17 cellular contexts compared by ENCODE assay signal in genomic region chr10:96299383-96299782, GRCh38. TPM values are rescaled to one million over a fixed set of nuclear protein-coding genes. Genes with fewer than 3 reads are reported as not detected.
DNase-seq lines count a peak whose midpoint lies in the region; ATAC-seq and TF ChIP-seq lines count a peak whose summit lies in the region.
"Had no signal": no experiment of that assay in that cellular context is flagged by ENCODE, and none has a peak within 500 bp of the region (broad histone marks: within the 10 kb centered on the region; RNA-seq: fewer than 3 reads in every experiment).

No MANE protein-coding gene starts in this region.

- no peak overlapping the region for H3K4me3 ChIP-seq in naive thymus-derived CD4-positive, alpha-beta T cell (ENCODE audit: low read length)
- no peak overlapping the region for H3K4me3 ChIP-seq in upper lobe of left lung
- H3K4me3 ChIP-seq: tibial artery had no signal

- peaks cover 84% of the 10 kb centered on the region for H3K4me1 Mint-ChIP-seq in activated naive CD4-positive, alpha-beta T cell treated with anti-CD3 and anti-CD28 coated beads, Interleukin-2, amount 50 U/mL, for 24 hours
- H3K4me1 Mint-ChIP-seq in naive thymus-derived CD4-positive, alpha-beta T cell, result peaks cover 16 to 99% (median 88%) of the 10 kb centered on the region in 7 donors

- TF ChIP-seq CTCF in upper lobe of left lung (IDR thresholded peaks at IDR 0.05), result no peak

- no peaks in the 10 kb centered on the region for H3K36me3 ChIP-seq in naive thymus-derived CD4-positive, alpha-beta T cell (ENCODE audit: control insufficient read depth in 2 of 3, insufficient read depth in 3 of 3, low read length in 3 of 3)
- no peaks in the 10 kb centered on the region for H3K36me3 ChIP-seq in upper lobe of left lung
- H3K36me3 ChIP-seq: tibial artery had no signal

- CTCF ChIA-PET in naive thymus-derived CD4-positive, alpha-beta T cell (lab: Charles Lee), result interaction anchor here (1.1 to 2.1 kb wide), 4 partner anchors 9 to 606 kb away, joined by 3 to 9 read pairs (median 6); partner anchors contain the start of gene TCTN3

- POLR2A ChIA-PET in naive thymus-derived CD4-positive, alpha-beta T cell (lab: Charles Lee), result interaction anchor here (0.6 to 1.4 kb wide), 6 partner anchors 15 to 460 kb away, joined by 3 to 6 read pairs (median 3); partner anchors contain the start of gene ZNF518A

- intact Hi-C loops in naive thymus-derived CD4-positive, alpha-beta T cell (cut with micrococcal nuclease), result loop anchor here (2.0 to 10.0 kb wide), 3 partner anchors 33 to 605 kb away; partner anchors contain the start of genes CCNJ (in 1 of the 2) and TCTN3 (in 1 of the 2)

- no peaks in the 10 kb centered on the region for H3K9me3 ChIP-seq in naive thymus-derived CD4-positive, alpha-beta T cell (ENCODE audit: control insufficient read depth in 2 of 3, low read length in 3 of 3)
- no peaks in the 10 kb centered on the region for H3K9me3 ChIP-seq in upper lobe of left lung
- H3K9me3 ChIP-seq: tibial artery had no signal

- 14 to 31% methylated on average over 5 of the region's 5 CpGs for WGBS in upper lobe of left lung, 2 donors

- H3K27me3 ChIP-seq in naive thymus-derived CD4-positive, alpha-beta T cell (ENCODE audit: control insufficient read depth in 2 of 2, insufficient read depth in 2 of 2, low read length in 2 of 2), result no peaks in the 10 kb centered on the region
- no peaks in the 10 kb centered on the region for H3K27me3 ChIP-seq in upper lobe of left lung

- peak overlapping the region; percentile 60 for H3K27ac ChIP-seq in naive thymus-derived CD4-positive, alpha-beta T cell (ENCODE audit: low read depth, low read length)
- no peak overlapping the region for H3K27ac ChIP-seq in upper lobe of left lung
- H3K27ac ChIP-seq: tibial artery had no signal

- H3K9me3 Mint-ChIP-seq in activated naive CD4-positive, alpha-beta T cell treated with anti-CD3 and anti-CD28 coated beads, Interleukin-2, amount 50 U/mL, for 24 hours, result no peaks in the 10 kb centered on the region
- H3K9me3 Mint-ChIP-seq in naive thymus-derived CD4-positive, alpha-beta T cell, result peaks cover 0 to 14% (median 0%) of the 10 kb centered on the region in 11 donors
- H3K9me3 Mint-ChIP-seq: activated T-helper 1 cell treated with anti-CD3 and anti-CD28 coated beads, Interleukin-12 subunit alpha, Interleukin-12 subunit beta, Interleukin-2, Interleukin-4 antibody, amounts not matched to agents 30 ng/mL and 10 ng/mL and 1 ng/mL, durations not matched to agents 14 hours and 24 hours and 36 hours; WTC11 had no signal

- peak overlapping the region; percentile 91 for H3K27ac Mint-ChIP-seq in activated naive CD4-positive, alpha-beta T cell treated with anti-CD3 and anti-CD28 coated beads, Interleukin-2, amount 50 U/mL, for 24 hours
- peak overlapping the region in 8 of 9 donors; percentile 91 to 99 (median 96) for H3K27ac Mint-ChIP-seq in naive thymus-derived CD4-positive, alpha-beta T cell
- H3K27ac Mint-ChIP-seq: activated T-helper 1 cell treated with anti-CD3 and anti-CD28 coated beads, Interleukin-12 subunit alpha, Interleukin-12 subunit beta, Interleukin-2, Interleukin-4 antibody, amounts not matched to agents 30 ng/mL and 10 ng/mL and 1 ng/mL, durations not matched to agents 14 hours and 24 hours and 36 hours; WTC11 had no signal

- peak overlapping the region; percentile 73 for H3K4me3 Mint-ChIP-seq in activated naive CD4-positive, alpha-beta T cell treated with anti-CD3 and anti-CD28 coated beads, Interleukin-2, amount 50 U/mL, for 24 hours
- peak overlapping the region; percentile 46 to 83 (median 74) for H3K4me3 Mint-ChIP-seq in naive thymus-derived CD4-positive, alpha-beta T cell
- H3K4me3 Mint-ChIP-seq: activated T-helper 1 cell treated with anti-CD3 and anti-CD28 coated beads, Interleukin-12 subunit alpha, Interleukin-12 subunit beta, Interleukin-2, Interleukin-4 antibody, amounts not matched to agents 30 ng/mL and 10 ng/mL and 1 ng/mL, durations not matched to agents 14 hours and 24 hours and 36 hours; WTC11 had no signal

- no peaks in the 10 kb centered on the region for H3K27me3 Mint-ChIP-seq in activated naive CD4-positive, alpha-beta T cell treated with anti-CD3 and anti-CD28 coated beads, Interleukin-2, amount 50 U/mL, for 24 hours
- peaks cover 0 to 9% (median 3%) of the 10 kb centered on the region in 5 donors for H3K27me3 Mint-ChIP-seq in naive thymus-derived CD4-positive, alpha-beta T cell

- ATAC-seq in naive thymus-derived CD4-positive, alpha-beta T cell, result peak; percentile 87
- ATAC-seq in upper lobe of left lung (ENCODE audit: low FRiP score in 2 of 2), result no peak
- ATAC-seq: WTC11 had no signal

- no peak for TF ChIP-seq EP300 in upper lobe of left lung (IDR thresholded peaks at IDR 0.05)

- peaks cover 0 to 61% of the 10 kb centered on the region in 2 donors for H3K4me1 ChIP-seq in naive thymus-derived CD4-positive, alpha-beta T cell (ENCODE audit: control insufficient read depth in 2 of 2, insufficient read depth in 2 of 2, low read length in 2 of 2)
- H3K4me1 ChIP-seq in upper lobe of left lung, result no peaks in the 10 kb centered on the region
- H3K4me1 ChIP-seq: tibial artery had no signal

- no peak for TF ChIP-seq POLR2A in upper lobe of left lung (IDR thresholded peaks at IDR 0.05)

- DNase-seq in NCI-H1092 treated with DMSO at 0.1 percent for 48 hours (lab: John Stamatoyannopoulos, UW) (peak; percentile 14), NCI-H1092 (lab: John Stamatoyannopoulos, UW) (no peak), H4 (ENCODE audit: low spot score) (peak; percentile 23), cortex of kidney (lab: John Stamatoyannopoulos, UW) (no peak), NCI-H510A treated with DMSO at 0.1 percent for 48 hours (lab: John Stamatoyannopoulos, UW) (no peak), upper lobe of left lung (no peak)
- DNase-seq in naive thymus-derived CD4-positive, alpha-beta T cell, result peak in 7 of 9 donors; percentile 24 to 82 (median 74)
- DNase-seq: 8988T, IMR-90, NCI-H146, tibial artery had no signal

- H3K36me3 Mint-ChIP-seq in activated naive CD4-positive, alpha-beta T cell treated with anti-CD3 and anti-CD28 coated beads, Interleukin-2, amount 50 U/mL, for 24 hours, result no peaks in the 10 kb centered on the region
- peaks cover 0 to 11% (median 0%) of the 10 kb centered on the region in 5 donors for H3K36me3 Mint-ChIP-seq in naive thymus-derived CD4-positive, alpha-beta T cell
- H3K36me3 Mint-ChIP-seq: WTC11 had no signal

RNA-seq across cellular contexts. Expression of gene DNTT, which starts 4.9 kb away (rescaled TPM):
- not detected in 2 replicates for total RNA-seq in H4 (2014; rRNA removed; shearing (Covaris generic))
- total RNA-seq in naive thymus-derived CD4-positive, alpha-beta T cell, result under 1 TPM in 2 of 5 experiments, not detected in 3; 0.19 to 0.24 TPM
- polyA plus RNA-seq in naive thymus-derived CD4-positive, alpha-beta T cell, result 1 to 10 TPM; 3.7 to 5.0 TPM
- total RNA-seq in upper lobe of left lung, result not detected
- total RNA-seq: activated T-helper 1 cell treated with anti-CD3 and anti-CD28 coated beads, Interleukin-12 subunit alpha, Interleukin-12 subunit beta, Interleukin-2, Interleukin-4 antibody, amounts not matched to agents 30 ng/mL and 10 ng/mL and 1 ng/mL, durations not matched to agents 14 hours and 24 hours and 36 hours; bronchial epithelial cell; IMR-90; SK-MEL-5; skeletal muscle tissue; WTC11 had no signal
- polyA plus RNA-seq: IMR-90 had no signal

RNA-seq across cellular contexts. Expression of gene BLNK, which starts 28.0 kb away (rescaled TPM):
- total RNA-seq in H4 (2014; rRNA removed; shearing (Covaris generic)), result 0.10 TPM in 1 of 2 replicates, not detected in the other
- 1 to 10 TPM in 2 of 5 experiments, under 1 TPM in 2, not detected in 1; 0.54 to 6.5 (median 1.5) TPM for total RNA-seq in naive thymus-derived CD4-positive, alpha-beta T cell
- polyA plus RNA-seq in naive thymus-derived CD4-positive, alpha-beta T cell, result under 1 TPM; 0.17 to 0.18 TPM
- total RNA-seq in upper lobe of left lung, result 10 to 100 TPM in 4 of 6 donors, 1 to 10 TPM in 2; 7.0 to 17.8 (median 10.8) TPM
- total RNA-seq: activated T-helper 1 cell treated with anti-CD3 and anti-CD28 coated beads, Interleukin-12 subunit alpha, Interleukin-12 subunit beta, Interleukin-2, Interleukin-4 antibody, amounts not matched to agents 30 ng/mL and 10 ng/mL and 1 ng/mL, durations not matched to agents 14 hours and 24 hours and 36 hours; IMR-90; SK-MEL-5; WTC11 had no signal
- polyA plus RNA-seq: IMR-90 had no signal

RNA-seq across cellular contexts. Expression of gene OPALIN, which starts 59.4 kb away (rescaled TPM):
- not detected in 2 replicates for total RNA-seq in H4 (2014; rRNA removed; shearing (Covaris generic))
- not detected for total RNA-seq in naive thymus-derived CD4-positive, alpha-beta T cell
- not detected for polyA plus RNA-seq in naive thymus-derived CD4-positive, alpha-beta T cell
- total RNA-seq in upper lobe of left lung, result not detected
- total RNA-seq: activated T-helper 1 cell treated with anti-CD3 and anti-CD28 coated beads, Interleukin-12 subunit alpha, Interleukin-12 subunit beta, Interleukin-2, Interleukin-4 antibody, amounts not matched to agents 30 ng/mL and 10 ng/mL and 1 ng/mL, durations not matched to agents 14 hours and 24 hours and 36 hours; bronchial epithelial cell; IMR-90; SK-MEL-5; skeletal muscle tissue had no signal
- polyA plus RNA-seq: IMR-90 had no signal

Comparison
In these comparisons a context has a peak if more than half of its experiments do, and no peak if none do; other contexts are left out.
1. DNase-seq: peak in NCI-H1092 treated with DMSO at 0.1 percent for 48 hours (single experiment), H4 (single experiment) and naive thymus-derived CD4-positive, alpha-beta T cell (7 of 9); none in NCI-H1092 (single experiment), cortex of kidney (single experiment), NCI-H510A treated with DMSO at 0.1 percent for 48 hours (single experiment) and upper lobe of left lung (0 of 2).